In the genomic region with DNA sequence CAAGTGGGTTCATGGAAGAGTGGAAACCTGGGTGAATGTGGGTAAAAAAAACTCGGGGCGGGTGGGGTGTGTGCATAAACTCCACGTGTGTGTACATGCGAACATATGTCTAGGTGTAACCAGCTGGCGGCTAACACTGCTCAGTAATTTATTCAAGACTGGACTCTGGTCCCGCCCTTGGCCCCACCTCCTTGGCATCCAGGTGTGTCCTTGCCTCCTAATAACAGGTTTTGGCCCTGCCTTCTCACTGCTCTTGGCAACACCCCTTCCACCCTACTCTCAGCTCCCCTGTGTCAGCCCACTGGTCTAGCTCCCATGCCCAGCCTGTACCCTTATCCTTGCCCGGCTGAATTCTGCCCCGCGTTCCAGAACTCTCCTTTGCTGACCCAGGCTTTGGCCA, we compare ENCODE assay signal across 12 cellular contexts. TPM values are rescaled to one million over a fixed set of nuclear protein-coding genes. Genes with fewer than 3 reads are reported as not detected.
A peak's percentile ranks its signal among the peaks of the same experiment; 100 is the strongest.
DNase-seq lines count a peak whose midpoint lies in the region; ATAC-seq and TF ChIP-seq lines count a peak whose summit lies in the region.
"Had no signal": no experiment of that assay in that cellular context is flagged by ENCODE, and none has a peak within 500 bp of the region (broad histone marks: within the 10 kb centered on the region; RNA-seq: fewer than 3 reads in every experiment).

No MANE protein-coding gene starts in this region.

- no peaks in the 10 kb centered on the region for H3K4me1 Mint-ChIP-seq in Caco-2 (ENCODE audit: low read depth, unreplicated experiment)

- H3K4me3 ChIP-seq in Caco-2 (ENCODE audit: low read depth, low read length) (no peak overlapping the region), PC-9 (no peak overlapping the region)
- H3K4me3 ChIP-seq: BLaER1 treated with 17β-estradiol and CSF1 and Interleukin-3, amounts not matched to agents 10 nM and 100 nM; tibial nerve had no signal

- no peaks in the 10 kb centered on the region for H3K27me3 ChIP-seq in Caco-2 (replicated peaks; ENCODE audit: control insufficient read depth, insufficient read depth, low read length)
- no peaks in the 10 kb centered on the region for H3K27me3 ChIP-seq in PC-9 (ENCODE audit: insufficient read depth, low read depth)
- H3K27me3 ChIP-seq: BLaER1 treated with 17β-estradiol and CSF1 and Interleukin-3, amounts not matched to agents 10 nM and 100 nM; tibial nerve had no signal

- peaks cover 40% of the 10 kb centered on the region; the same call in 1 of the 2 replicates for H3F3A ChIP-seq in PC-9 (ENCODE audit: insufficient read depth, low read depth)

- no peak overlapping the region for H3K4me2 ChIP-seq in PC-9
- H3K4me2 ChIP-seq: BLaER1 treated with 17β-estradiol and CSF1 and Interleukin-3, amounts not matched to agents 10 nM and 100 nM had no signal

- intact Hi-C loops in Caco-2 (cut with micrococcal nuclease; ENCODE audit: unreplicated experiment) (no loop called here), PC-9 (cut with micrococcal nuclease; ENCODE audit: unreplicated experiment) (no loop called here), left colon (cut with DNase I, micrococcal nuclease) (no loop called here)

- H3K4me3 Mint-ChIP-seq in Caco-2 (ENCODE audit: unreplicated experiment): no peak overlapping the region

- no peaks in the 10 kb centered on the region for H3K27me3 Mint-ChIP-seq in Caco-2 (ENCODE audit: insufficient read depth, unreplicated experiment)

- H3K79me2 ChIP-seq in PC-9 (ENCODE audit: low read depth): peaks cover 7% of the 10 kb centered on the region

- peak overlapping the region; percentile 76 for H3K27ac Mint-ChIP-seq in Caco-2 (ENCODE audit: unreplicated experiment)

- H3K27ac ChIP-seq in PC-9: no peak overlapping the region
- H3K27ac ChIP-seq: BLaER1 treated with 17β-estradiol and CSF1 and Interleukin-3, amounts not matched to agents 10 nM and 100 nM; tibial nerve had no signal

- H4K20me1 ChIP-seq in PC-9 (ENCODE audit: insufficient read depth): peaks cover 37% of the 10 kb centered on the region

- ATAC-seq in left colon (peak; percentile 61), HG03196 (IDR thresholded peaks at IDR 0.05; ENCODE audit: unreplicated experiment) (no peak)
- ATAC-seq: SK-N-SH treated with all-trans-retinoic acid at 6 μM for 48 hours had no signal

- peaks cover 93% of the 10 kb centered on the region for H3K36me3 Mint-ChIP-seq in Caco-2 (ENCODE audit: insufficient read depth, unreplicated experiment)

- peaks cover 9% of the 10 kb centered on the region for H3K36me3 ChIP-seq in Caco-2 (ENCODE audit: control insufficient read depth, insufficient read depth, low read length)
- H3K36me3 ChIP-seq in PC-9 (ENCODE audit: low read depth): peaks cover 56% of the 10 kb centered on the region

- TF ChIP-seq CTCF in Caco-2 (IDR thresholded peaks at IDR 0.05; ENCODE audit: insufficient read depth in 1 of 2, low read depth in 1 of 2, low read length in 1 of 2, severe bottlenecking in 1 of 2, unreplicated experiment in 1 of 2): no peak
- TF ChIP-seq CTCF in PC-9 (conservative IDR thresholded peaks at IDR 0.05): no peak

- POLR2A ChIA-PET in Caco-2 (lab: Charles Lee): interaction anchor here (0.6 kb wide), 1 partner anchor 18 kb away, joined by 3 read pairs; no protein-coding TSS in a partner anchor
- POLR2A ChIA-PET in PC-9 (lab: Charles Lee; ENCODE audit: unreplicated experiment): interaction anchor here (0.5 kb wide), 1 partner anchor 113 kb away, joined by 3 read pairs; a partner anchor contains a TSS

- no peaks in the 10 kb centered on the region for H3K9me3 Mint-ChIP-seq in Caco-2 (ENCODE audit: unreplicated experiment)

- H3K4me1 ChIP-seq in Caco-2: no peaks in the 10 kb centered on the region
- no peaks in the 10 kb centered on the region for H3K4me1 ChIP-seq in PC-9 (replicated peaks; ENCODE audit: insufficient read depth)

- no peaks in the 10 kb centered on the region for H3K9me2 ChIP-seq in PC-9 (ENCODE audit: insufficient read depth)

- CTCF ChIA-PET in Caco-2 (lab: Charles Lee): no interaction called here
- CTCF ChIA-PET in PC-9 (lab: Charles Lee): no interaction called here

- DNase-seq in Caco-2: no peak
- DNase-seq in HT-29 (ENCODE audit: low spot score): peak; percentile 47
- DNase-seq in PC-9: peak; percentile 51 to 62
- DNase-seq in left colon: peak; percentile 85 to 86
- DNase-seq in stimulated activated naive CD4-positive, alpha-beta T cell (lab: John Stamatoyannopoulos, UW): no peak
- DNase-seq in NCI-H524 (lab: John Stamatoyannopoulos, UW): no peak
- DNase-seq in DMS114 treated with DMSO at 0.1 percent for 48 hours (lab: John Stamatoyannopoulos, UW; ENCODE audit: unreplicated experiment): no peak
- DNase-seq: stimulated activated CD4-positive, alpha-beta T cell treated with anti-CD3 and anti-CD28 coated beads, Interleukin-1b, Interleukin-23, amount 100 ng/mL, for 48 hours had no signal

- BruUV-seq in Caco-2 (replicated peaks; lab: Mats Ljungman, UMichigan) (no TSS peak), PC-9 (replicated peaks; lab: Mats Ljungman, UMichigan) (no TSS peak)

- H3K9me3 ChIP-seq in Caco-2: no peaks in the 10 kb centered on the region
- no peaks in the 10 kb centered on the region for H3K9me3 ChIP-seq in PC-9 (ENCODE audit: insufficient read depth, low read depth)
- H3K9me3 ChIP-seq: BLaER1 treated with 17β-estradiol and CSF1 and Interleukin-3, amounts not matched to agents 10 nM and 100 nM; tibial nerve had no signal

- H2AFZ ChIP-seq in PC-9: no peak overlapping the region

RNA-seq across cellular contexts. Expression of a gene that starts 8.3 kb away (rescaled TPM):
- total RNA-seq in Caco-2 (2022) (343 and 392 TPM in 2 replicates), PC-9 (2021) (430 and 434 TPM in 2 replicates), left colon (100 to 1,000 TPM; 276 to 285 TPM)
- total RNA-seq in HT-29 (2014; rRNA removed; shearing (Covaris generic)): 265 and 291 TPM in 2 replicates

RNA-seq across cellular contexts. Expression of a gene that starts 10.2 kb away (rescaled TPM):
- total RNA-seq in Caco-2 (2022): 22.3 and 22.8 TPM in 2 replicates
- total RNA-seq in HT-29 (2014; rRNA removed; shearing (Covaris generic)): 23.4 and 26.8 TPM in 2 replicates
- total RNA-seq in PC-9 (2021): 29.6 and 33.0 TPM in 2 replicates
- total RNA-seq in left colon: 10 to 100 TPM; 13.8 to 18.3 TPM

RNA-seq across cellular contexts. Expression of a gene that starts 24.8 kb away (rescaled TPM):
- total RNA-seq in Caco-2 (2022): 39.5 and 41.3 TPM in 2 replicates
- total RNA-seq in HT-29 (2014; rRNA removed; shearing (Covaris generic)): 33.2 and 35.0 TPM in 2 replicates
- total RNA-seq in PC-9 (2021): 44.9 and 57.6 TPM in 2 replicates
- 1 to 10 TPM; 7.5 to 8.6 TPM for total RNA-seq in left colon

Comparison
In these comparisons a context has a peak if more than half of its experiments do, and no peak if none do; other contexts are left out.
1. DNase-seq: peak in HT-29 (single experiment), PC-9 (2 of 2) and left colon (2 of 2); none in Caco-2 (0 of 2), stimulated activated naive CD4-positive, alpha-beta T cell (0 of 6), NCI-H524 (0 of 2) and DMS114 treated with DMSO at 0.1 percent for 48 hours (single experiment).